12 cellular contexts compared by ENCODE assay signal in the genomic region with DNA sequence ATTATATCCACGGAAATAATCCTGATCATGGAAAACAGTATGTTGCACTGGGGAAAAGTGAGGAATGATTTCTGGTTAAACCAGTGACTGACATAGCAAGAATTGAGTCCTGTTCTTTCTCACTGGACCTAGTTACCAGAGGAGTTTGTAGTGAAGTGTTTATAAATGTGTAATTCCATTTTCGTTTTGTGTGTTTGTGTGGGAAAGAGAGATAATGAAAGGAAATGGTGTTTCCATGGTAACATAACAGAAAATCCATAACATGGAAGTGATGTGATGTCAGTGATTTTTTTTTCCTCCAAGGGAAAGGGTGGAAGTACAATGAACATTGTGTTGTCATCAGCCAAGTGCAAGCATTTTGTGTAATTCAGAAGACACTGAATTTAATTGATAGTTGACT.
DNase-seq lines count a peak whose midpoint lies in the region; ATAC-seq and TF ChIP-seq lines count a peak whose summit lies in the region.
"Had no signal": no experiment of that assay in that cellular context is flagged by ENCODE, and none has a peak within 500 bp of the region (broad histone marks: within the 10 kb centered on the region; RNA-seq: fewer than 3 reads in every experiment).

No MANE protein-coding gene starts in this region.

- TF ChIP-seq CTCF in brain microvascular endothelial cell (IDR thresholded peaks at IDR 0.05; ENCODE audit: low read depth, low read length, missing control alignments) (no peak), neural progenitor cell (IDR thresholded peaks at IDR 0.05) (no peak)

- no peak overlapping the region for H3K4me2 ChIP-seq in neural progenitor cell

- no peaks in the 10 kb centered on the region for H3F3A ChIP-seq in neural progenitor cell (ENCODE audit: low read depth)

- H3K36me3 ChIP-seq in brain microvascular endothelial cell (replicated peaks): no peaks in the 10 kb centered on the region
- H3K36me3 ChIP-seq in neural progenitor cell: no peaks in the 10 kb centered on the region

- no peak overlapping the region for H3K9ac ChIP-seq in neural progenitor cell

- H3K27me3 ChIP-seq in brain microvascular endothelial cell (replicated peaks) (no peaks in the 10 kb centered on the region), neural progenitor cell (no peaks in the 10 kb centered on the region)

- no peaks in the 10 kb centered on the region for H4K20me1 ChIP-seq in neural progenitor cell (ENCODE audit: low read depth)

- no peaks in the 10 kb centered on the region for H3K9me3 ChIP-seq in neural progenitor cell (ENCODE audit: low read depth)

- H3K4me1 Mint-ChIP-seq in neural progenitor cell: peaks cover 28% of the 10 kb centered on the region
- H3K4me1 Mint-ChIP-seq: stimulated activated naive B cell treated with anti-CD40 and anti-IgM and Interleukin-4, amounts not matched to agents 10 μg/mL and 1 μg/mL and 100 μg/mL, for 72 hours had no signal

- ATAC-seq in left ventricle myocardium superior (peak; percentile 48), GM21717 (IDR thresholded peaks at IDR 0.05; ENCODE audit: unreplicated experiment) (no peak), HG02973 (IDR thresholded peaks at IDR 0.05; ENCODE audit: unreplicated experiment) (no peak), HG03378 (IDR thresholded peaks at IDR 0.05; ENCODE audit: unreplicated experiment) (no peak)
- ATAC-seq: stimulated activated naive B cell treated with anti-CD40 and anti-IgM and Interleukin-4, amounts not matched to agents 10 μg/mL and 1 μg/mL and 100 μg/mL, for 72 hours had no signal

- no peaks in the 10 kb centered on the region for H3K79me2 ChIP-seq in neural progenitor cell (ENCODE audit: low read depth)

- H3K27me3 Mint-ChIP-seq in neural progenitor cell (ENCODE audit: insufficient read depth, low read depth): no peaks in the 10 kb centered on the region
- H3K27me3 Mint-ChIP-seq: stimulated activated naive B cell treated with anti-CD40 and anti-IgM and Interleukin-4, amounts not matched to agents 10 μg/mL and 1 μg/mL and 100 μg/mL, for 72 hours had no signal

- DNase-seq in DMS153 treated with DMSO at 0.1 percent for 48 hours (lab: John Stamatoyannopoulos, UW; ENCODE audit: unreplicated experiment) (peak; percentile 1), brain microvascular endothelial cell (peak; percentile 23), left ventricle myocardium superior (no peak), neural progenitor cell (ENCODE audit: low spot score) (no peak), NCI-H446 treated with DMSO at 0.1 percent for 48 hours (lab: John Stamatoyannopoulos, UW) (no peak)
- DNase-seq: activated CD8-positive, alpha-beta memory T cell treated with anti-CD3 and anti-CD28 coated beads, Interleukin-2, amount 50 U/mL, for 4 hours; central memory CD4-positive, alpha-beta T cell; NCI-H345; stimulated activated naive B cell treated with anti-CD40 and anti-IgM and Interleukin-4, amounts not matched to agents 10 μg/mL and 1 μg/mL and 100 μg/mL, for 72 hours had no signal

- no peak overlapping the region for H2AFZ ChIP-seq in neural progenitor cell (replicated peaks)

- peaks cover 24% of the 10 kb centered on the region for H3K4me1 ChIP-seq in neural progenitor cell

- peaks cover 7% of the 10 kb centered on the region for H3K36me3 Mint-ChIP-seq in neural progenitor cell
- H3K36me3 Mint-ChIP-seq: stimulated activated naive B cell treated with anti-CD40 and anti-IgM and Interleukin-4, amounts not matched to agents 10 μg/mL and 1 μg/mL and 100 μg/mL, for 72 hours had no signal

- H3K4me3 Mint-ChIP-seq in neural progenitor cell: no peak overlapping the region
- H3K4me3 Mint-ChIP-seq: stimulated activated naive B cell treated with anti-CD40 and anti-IgM and Interleukin-4, amounts not matched to agents 10 μg/mL and 1 μg/mL and 100 μg/mL, for 72 hours had no signal

- peak overlapping the region; percentile 36 for H3K27ac Mint-ChIP-seq in neural progenitor cell
- H3K27ac Mint-ChIP-seq: stimulated activated naive B cell treated with anti-CD40 and anti-IgM and Interleukin-4, amounts not matched to agents 10 μg/mL and 1 μg/mL and 100 μg/mL, for 72 hours had no signal

- intact Hi-C loops in left ventricle myocardium superior (cut with micrococcal nuclease): no loop called here

- in situ Hi-C loops in brain microvascular endothelial cell (cut with HindIII; ENCODE audit: low pct_ligation_motif_present, low sequenced_read_pairs): no loop called here

- H3K27ac ChIP-seq in brain microvascular endothelial cell (peak overlapping the region; percentile 51), neural progenitor cell (no peak overlapping the region)

- H3K4me3 ChIP-seq in brain microvascular endothelial cell (ENCODE audit: low read depth, low read length): no peak overlapping the region
- H3K4me3 ChIP-seq in neural progenitor cell: no peak overlapping the region

- peaks cover 3% of the 10 kb centered on the region for H3K9me3 Mint-ChIP-seq in neural progenitor cell

Comparison
In these comparisons a context has a peak if more than half of its experiments do, and no peak if none do; other contexts are left out.
1. DNase-seq: peak in DMS153 treated with DMSO at 0.1 percent for 48 hours (single experiment) and brain microvascular endothelial cell (single experiment); none in left ventricle myocardium superior (single experiment), neural progenitor cell (single experiment) and NCI-H446 treated with DMSO at 0.1 percent for 48 hours (single experiment).